In the genomic region with DNA sequence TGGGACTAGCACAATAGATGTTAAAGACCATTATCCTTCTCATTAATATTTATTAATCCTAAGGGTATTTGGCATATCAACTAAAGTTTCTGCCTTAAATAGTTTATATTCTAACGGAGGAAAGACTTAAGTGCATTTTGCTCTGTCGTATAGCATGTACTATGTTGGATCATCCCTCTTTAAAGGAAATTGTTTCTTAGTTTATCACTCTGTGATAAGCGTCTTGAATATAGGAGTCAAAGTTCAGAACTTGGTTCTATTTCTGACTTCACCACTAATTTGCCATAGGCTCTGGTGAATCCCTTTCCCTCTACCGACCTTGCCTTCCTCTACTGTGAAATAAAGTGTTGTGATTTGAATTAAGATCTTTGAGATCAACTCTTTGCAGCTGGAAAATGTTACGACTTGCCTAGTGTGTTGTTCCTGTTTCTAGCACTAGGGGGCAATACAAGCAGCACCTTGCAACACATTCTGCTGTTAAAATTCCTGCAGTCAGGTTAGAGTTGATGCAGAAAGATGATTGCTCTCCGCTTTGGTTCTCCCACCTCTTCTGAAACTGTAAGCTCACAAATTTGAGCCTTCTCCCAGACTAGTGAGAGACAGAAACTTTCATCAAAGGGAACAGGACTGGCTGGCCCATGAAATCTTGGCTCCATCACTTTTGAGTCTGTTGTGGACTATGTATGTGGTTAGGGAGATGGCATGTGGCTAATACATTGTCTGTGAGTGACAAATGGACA, we compare ENCODE assay signal across 8 cellular contexts. TPM values are rescaled to one million over a fixed set of nuclear protein-coding genes. Genes with fewer than 3 reads are reported as not detected.
A peak's percentile ranks its signal among the peaks of the same experiment; 100 is the strongest.
DNase-seq lines count a peak whose midpoint lies in the region; ATAC-seq and TF ChIP-seq lines count a peak whose summit lies in the region.

No MANE protein-coding gene starts in this region.

- no TSS peak for BruUV-seq in OCI-LY7 (replicated peaks; lab: Mats Ljungman, UMichigan)

- no peaks in the 10 kb centered on the region for H3K27me3 ChIP-seq in HL-60 (ENCODE audit: insufficient read depth, poor library complexity, severe bottlenecking)

- CTCF ChIA-PET in OCI-LY7 (lab: Charles Lee; ENCODE audit: unreplicated experiment), result no interaction called here

- intact Hi-C loops in OCI-LY7 (cut with micrococcal nuclease; ENCODE audit: unreplicated experiment), result loop anchor here (1.0 to 10.0 kb wide), 3 partner anchors 185 to 389 kb away; no protein-coding TSS in a partner anchor
- intact Hi-C loops in head of caudate nucleus (cut with DNase I), result loop anchor here (2.0 to 10.0 kb wide), 3 partner anchors 59 to 299 kb away; no protein-coding TSS in a partner anchor

- H3K79me2 ChIP-seq in OCI-LY7 (ENCODE audit: insufficient read depth, low read depth, low read length), result no peaks in the 10 kb centered on the region

- POLR2A ChIA-PET in OCI-LY7 (lab: Charles Lee), result no interaction called here

- H3K9me2 ChIP-seq in OCI-LY7 (ENCODE audit: insufficient read depth, low read length), result no peaks in the 10 kb centered on the region

- H4K20me1 ChIP-seq in OCI-LY7 (ENCODE audit: insufficient read depth, low read length), result no peaks in the 10 kb centered on the region

- H3K4me2 ChIP-seq in OCI-LY7 (ENCODE audit: low read length), result no peak overlapping the region

- peak; percentile 91 for TF ChIP-seq CTCF in HL-60 (IDR thresholded peaks at IDR 0.05; ENCODE audit: insufficient read depth, low read length)
- TF ChIP-seq CTCF in OCI-LY7 (conservative IDR thresholded peaks at IDR 0.05; ENCODE audit: low read length), result peak; percentile 97

- ATAC-seq in HG03460 (IDR thresholded peaks at IDR 0.05; ENCODE audit: unreplicated experiment) (no peak), HG03095 (IDR thresholded peaks at IDR 0.05; ENCODE audit: unreplicated experiment) (no peak)

- peak; percentile 68 for DNase-seq in D341Med (ENCODE audit: low spot score)
- DNase-seq in HL-60 (ENCODE audit: low read depth in 1 of 2, low spot score in 1 of 2), result peak; percentile 51 to 57
- peak; percentile 70 for DNase-seq in OCI-LY7 (ENCODE audit: low spot score)
- peak; percentile 20 for DNase-seq in activated naive CD8-positive, alpha-beta T cell treated with anti-CD3 and anti-CD28 coated beads, Interleukin-2, amount 50 U/mL, for 16 hours (ENCODE audit: low read depth, low spot score)
- DNase-seq in head of caudate nucleus, result peak in 38 of 42 donors; percentile 5 to 85 (median 51)
- peak; percentile 71 for DNase-seq in pons (ENCODE audit: low spot score)

- H3K4me3 ChIP-seq in HL-60 (replicated peaks; ENCODE audit: insufficient read depth, low read length) (no peak overlapping the region), OCI-LY7 (ENCODE audit: low read depth, low read length, poor library complexity, severe bottlenecking) (no peak overlapping the region)

- H3K36me3 ChIP-seq in OCI-LY7 (ENCODE audit: insufficient read depth, low read length), result no peaks in the 10 kb centered on the region

- no peaks in the 10 kb centered on the region for H3K4me1 ChIP-seq in OCI-LY7 (ENCODE audit: insufficient read depth, low read length, poor library complexity, severe bottlenecking)

- H3K27ac ChIP-seq in HL-60 (replicated peaks) (no peak overlapping the region), OCI-LY7 (ENCODE audit: low read depth, low read length, poor library complexity, severe bottlenecking) (no peak overlapping the region)

- H2AFZ ChIP-seq in OCI-LY7 (ENCODE audit: low read length), result no peak overlapping the region

- H3K9me3 ChIP-seq in OCI-LY7 (ENCODE audit: low read length), result no peaks in the 10 kb centered on the region

RNA-seq across cellular contexts. Expression of a gene that starts 27.8 kb away (rescaled TPM):
- total RNA-seq in OCI-LY7 (2014; rRNA removed; shearing (Covaris generic)), result 1.2 and 3.6 TPM in 2 replicates
- 3.1 and 3.9 TPM in 2 replicates for total RNA-seq in OCI-LY7 (2022)

RNA-seq across cellular contexts. Expression of a gene that starts 55.2 kb away (rescaled TPM):
- 35.2 and 35.8 TPM in 2 replicates for total RNA-seq in OCI-LY7 (2014; rRNA removed; shearing (Covaris generic))
- 118 and 144 TPM in 2 replicates for total RNA-seq in OCI-LY7 (2022)

Comparison
In these comparisons a context has a peak if more than half of its experiments do, and no peak if none do; other contexts are left out.
1. DNase-seq: peak in every context shown above with its lines; median percentile 71 in pons; 70 in OCI-LY7; 68 in D341Med; 54 in HL-60; 51 in head of caudate nucleus; 20 in activated naive CD8-positive, alpha-beta T cell treated with anti-CD3 and anti-CD28 coated beads, Interleukin-2, amount 50 U/mL, for 16 hours.